ENCODE assay signal across 22 cellular contexts in genomic region chr3:127386490-127386889, GRCh38.
DNase-seq lines count a peak whose midpoint lies in the region; ATAC-seq and TF ChIP-seq lines count a peak whose summit lies in the region.
"Had no signal": no experiment of that assay in that cellular context is flagged by ENCODE, and none has a peak within 500 bp of the region (broad histone marks: within the 10 kb centered on the region; RNA-seq: fewer than 3 reads in every experiment).

No MANE protein-coding gene starts in this region.

- DNase-seq in chondrocyte (ENCODE audit: low spot score) (peak; percentile 30), islet precursor cell (peak; percentile 23), neural crest cell (ENCODE audit: low read depth, low spot score) (no peak), GM13976 (ENCODE audit: low spot score) (no peak), HuH-7.5 (ENCODE audit: low spot score) (no peak)
- DNase-seq: BE2C; C1 segment of cervical spinal cord; CD4-positive, alpha-beta memory T cell; CD4-positive, CD25-positive, alpha-beta regulatory T cell; CD8-positive, alpha-beta memory T cell; COR-L47; DMS 273 treated with DMSO at 0.1 percent for 48 hours; DMS153; DMS53; DMS79; DND-41; EL; GDM1 had no signal

- peaks cover 29% of the 10 kb centered on the region for H3K27me3 Mint-ChIP-seq in chondrocyte (ENCODE audit: low read depth)
- no peaks in the 10 kb centered on the region for H3K27me3 Mint-ChIP-seq in neural crest cell (ENCODE audit: low read depth)

- H3K36me3 Mint-ChIP-seq in chondrocyte (ENCODE audit: low read depth) (peaks cover 1% of the 10 kb centered on the region), neural crest cell (ENCODE audit: low read depth) (peaks cover 5% of the 10 kb centered on the region)
- H3K36me3 Mint-ChIP-seq: CD14-positive monocyte; CD4-positive, alpha-beta memory T cell; CD4-positive, CD25-positive, alpha-beta regulatory T cell; CD8-positive, alpha-beta memory T cell had no signal

- no peak overlapping the region for H3K4me3 Mint-ChIP-seq in chondrocyte (ENCODE audit: unreplicated experiment)
- no peak overlapping the region for H3K4me3 Mint-ChIP-seq in neural crest cell
- H3K4me3 Mint-ChIP-seq: CD14-positive monocyte; CD4-positive, alpha-beta memory T cell; CD8-positive, alpha-beta memory T cell had no signal

- no peak overlapping the region for H3K27ac Mint-ChIP-seq in chondrocyte (ENCODE audit: unreplicated experiment)
- peak overlapping the region; percentile 83 for H3K27ac Mint-ChIP-seq in neural crest cell (ENCODE audit: unreplicated experiment)
- H3K27ac Mint-ChIP-seq: CD14-positive monocyte; CD4-positive, alpha-beta memory T cell; CD4-positive, CD25-positive, alpha-beta regulatory T cell; CD8-positive, alpha-beta memory T cell had no signal

- TF ChIP-seq CTCF in chondrocyte (IDR thresholded peaks at IDR 0.05) = no peak
- no peak for TF ChIP-seq CTCF in neural crest cell (conservative IDR thresholded peaks at IDR 0.05)
- TF ChIP-seq CTCF in GM13976 (IDR thresholded peaks at IDR 0.05; ENCODE audit: borderline replicate concordance, control extremely low read depth, extremely low read depth, insufficient read depth, missing control alignments) = no peak

- H3K4me1 Mint-ChIP-seq in chondrocyte (ENCODE audit: low read depth) = peaks cover 6% of the 10 kb centered on the region
- H3K4me1 Mint-ChIP-seq in neural crest cell = peaks cover 18% of the 10 kb centered on the region
- H3K4me1 Mint-ChIP-seq: CD14-positive monocyte; CD4-positive, alpha-beta memory T cell; CD4-positive, CD25-positive, alpha-beta regulatory T cell; CD8-positive, alpha-beta memory T cell had no signal

- peaks cover 13% of the 10 kb centered on the region for H3K9me3 Mint-ChIP-seq in chondrocyte (ENCODE audit: low read depth)
- H3K9me3 Mint-ChIP-seq in neural crest cell = peaks cover 9% of the 10 kb centered on the region

- ATAC-seq in GM18511 (IDR thresholded peaks at IDR 0.05; ENCODE audit: unreplicated experiment) = no peak
- ATAC-seq: A549, GM12878 had no signal

- in situ Hi-C loops in GM13976 (cut with MboI; ENCODE audit: low sequenced_read_pairs, unreplicated experiment) = no loop called here

Comparison
In these comparisons a context has a peak if more than half of its experiments do, and no peak if none do; other contexts are left out.
1. DNase-seq: peak in chondrocyte (single experiment) and islet precursor cell (single experiment); none in neural crest cell (single experiment), GM13976 (single experiment) and HuH-7.5 (single experiment).